Comparison of ENCODE assay signal across 20 cellular contexts in the genomic region with DNA sequence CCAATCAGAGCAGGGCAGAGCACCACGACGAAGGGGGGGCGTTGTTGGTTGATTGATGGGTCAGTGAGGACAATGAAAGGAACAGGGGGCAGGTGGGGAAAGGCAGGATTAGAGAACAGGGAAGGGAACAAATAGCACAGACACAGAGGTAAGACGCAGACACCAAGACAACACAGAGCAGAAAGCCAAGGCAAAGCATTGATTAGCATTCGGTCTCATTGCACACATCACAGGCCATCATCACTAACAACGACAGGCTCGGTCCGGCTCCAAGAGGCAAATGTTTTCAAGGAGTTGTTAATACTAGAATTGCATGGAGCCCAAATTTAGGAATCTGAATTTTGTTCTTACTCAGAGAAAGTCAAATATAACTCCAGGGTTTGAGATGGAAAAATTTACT. TPM values are rescaled to one million over a fixed set of nuclear protein-coding genes. Genes with fewer than 3 reads are reported as not detected.
DNase-seq lines count a peak whose midpoint lies in the region; ATAC-seq and TF ChIP-seq lines count a peak whose summit lies in the region.
"Had no signal": no experiment of that assay in that cellular context is flagged by ENCODE, and none has a peak within 500 bp of the region (broad histone marks: within the 10 kb centered on the region; RNA-seq: fewer than 3 reads in every experiment).

No MANE protein-coding gene starts in this region.

- H3K9me3 ChIP-seq in T-helper 17 cell (ENCODE audit: control insufficient read depth, low read length, poor library complexity, severe bottlenecking): no peaks in the 10 kb centered on the region
- no peaks in the 10 kb centered on the region for H3K9me3 ChIP-seq in ectodermal cell (ENCODE audit: control insufficient read depth, low read length)
- H3K9me3 ChIP-seq: SJSA1 had no signal

- peak overlapping the region; percentile 68 for H3K27ac Mint-ChIP-seq in activated naive CD4-positive, alpha-beta T cell treated with anti-CD3 and anti-CD28 coated beads, Interleukin-2, amount 50 U/mL, for 24 hours
- H3K27ac Mint-ChIP-seq in activated naive CD4-positive, alpha-beta T cell treated with anti-CD3 and anti-CD28 coated beads, Interleukin-2, amount 10 ng/mL, durations not matched to agents 7 days and 5 days: no peak overlapping the region
- H3K27ac Mint-ChIP-seq in T-helper 17 cell (peak overlapping the region; percentile 68), progenitor cell of endocrine pancreas (peak overlapping the region; percentile 77)
- H3K27ac Mint-ChIP-seq: HFFc6 had no signal

- H3K36me3 ChIP-seq in ectodermal cell (ENCODE audit: control insufficient read depth, insufficient read depth, low read length): peaks cover 25% of the 10 kb centered on the region

- TF ChIP-seq CTCF in progenitor cell of endocrine pancreas (IDR thresholded peaks at IDR 0.05; ENCODE audit: unreplicated experiment): no peak

- no peak for DNase-seq in activated naive CD4-positive, alpha-beta T cell treated with anti-CD3 and anti-CD28 coated beads, Interleukin-2, amount 10 ng/mL, durations not matched to agents 7 days and 5 days
- no peak for DNase-seq in T-helper 17 cell
- DNase-seq in progenitor cell of endocrine pancreas (ENCODE audit: low spot score, unreplicated experiment): no peak
- no peak for DNase-seq in SIG-M5 treated with dmso at 0.1 percent for 504 hours (lab: John Stamatoyannopoulos, UW; ENCODE audit: unreplicated experiment)
- DNase-seq in NCI-H128 (lab: John Stamatoyannopoulos, UW; ENCODE audit: unreplicated experiment): no peak
- DNase-seq: DMS79, H7, HFFc6, IMR-90, NCI-H1105, NCI-H1694, NCI-H2081 treated with DMSO at 0.1 percent for 48 hours, NCI-H2171 treated with DMSO at 0.1 percent for 48 hours, NCI-H524 treated with DMSO at 0.1 percent for 48 hours, NCI-H82 had no signal

- H3K9me3 Mint-ChIP-seq in activated naive CD4-positive, alpha-beta T cell treated with anti-CD3 and anti-CD28 coated beads, Interleukin-2, amount 50 U/mL, for 24 hours: no peaks in the 10 kb centered on the region
- H3K9me3 Mint-ChIP-seq in activated naive CD4-positive, alpha-beta T cell treated with anti-CD3 and anti-CD28 coated beads, Interleukin-2, amount 10 ng/mL, durations not matched to agents 7 days and 5 days: no peaks in the 10 kb centered on the region
- H3K9me3 Mint-ChIP-seq in progenitor cell of endocrine pancreas (ENCODE audit: low read depth): no peaks in the 10 kb centered on the region
- H3K9me3 Mint-ChIP-seq: HFFc6 had no signal

- no peak for ATAC-seq in T-helper 17 cell
- no peak for ATAC-seq in HG02798 (IDR thresholded peaks at IDR 0.05; ENCODE audit: poor library complexity, unreplicated experiment)

- no peak overlapping the region for H3K4me3 ChIP-seq in ectodermal cell (ENCODE audit: insufficient read depth, low read depth, low read length)
- H3K4me3 ChIP-seq: SJSA1 had no signal

- peak overlapping the region; percentile 44 for H3K27ac ChIP-seq in ectodermal cell (ENCODE audit: insufficient read depth, low read depth, low read length, poor library complexity, severe bottlenecking)
- H3K27ac ChIP-seq: C4-2B, SJSA1 had no signal

- no peaks in the 10 kb centered on the region for H3K4me1 ChIP-seq in ectodermal cell (ENCODE audit: control insufficient read depth, insufficient read depth, low read length)

- H3K4me3 Mint-ChIP-seq in activated naive CD4-positive, alpha-beta T cell treated with anti-CD3 and anti-CD28 coated beads, Interleukin-2, amount 50 U/mL, for 24 hours: no peak overlapping the region
- H3K4me3 Mint-ChIP-seq in activated naive CD4-positive, alpha-beta T cell treated with anti-CD3 and anti-CD28 coated beads, Interleukin-2, amount 10 ng/mL, durations not matched to agents 7 days and 5 days: no peak overlapping the region
- H3K4me3 Mint-ChIP-seq in T-helper 17 cell (no peak overlapping the region), progenitor cell of endocrine pancreas (ENCODE audit: low read depth) (no peak overlapping the region)
- H3K4me3 Mint-ChIP-seq: HFFc6 had no signal

- H3K36me3 Mint-ChIP-seq in activated naive CD4-positive, alpha-beta T cell treated with anti-CD3 and anti-CD28 coated beads, Interleukin-2, amount 50 U/mL, for 24 hours: peaks cover 16% of the 10 kb centered on the region
- peaks cover 54% of the 10 kb centered on the region for H3K36me3 Mint-ChIP-seq in activated naive CD4-positive, alpha-beta T cell treated with anti-CD3 and anti-CD28 coated beads, Interleukin-2, amount 10 ng/mL, durations not matched to agents 7 days and 5 days
- H3K36me3 Mint-ChIP-seq in T-helper 17 cell (ENCODE audit: low read depth): peaks cover 10% of the 10 kb centered on the region
- H3K36me3 Mint-ChIP-seq in progenitor cell of endocrine pancreas (ENCODE audit: insufficient read depth): peaks cover 43% of the 10 kb centered on the region

- CTCF ChIA-PET in activated naive CD4-positive, alpha-beta T cell treated with anti-CD3 and anti-CD28 coated beads, Interleukin-2, amount 10 ng/mL, durations not matched to agents 7 days and 5 days (lab: Charles Lee): interaction anchor here (0.6 kb wide), 1 partner anchor 452 kb away, joined by 3 read pairs; no protein-coding TSS in a partner anchor

- H3K27me3 Mint-ChIP-seq in activated naive CD4-positive, alpha-beta T cell treated with anti-CD3 and anti-CD28 coated beads, Interleukin-2, amount 50 U/mL, for 24 hours: no peaks in the 10 kb centered on the region
- H3K27me3 Mint-ChIP-seq in activated naive CD4-positive, alpha-beta T cell treated with anti-CD3 and anti-CD28 coated beads, Interleukin-2, amount 10 ng/mL, durations not matched to agents 7 days and 5 days: no peaks in the 10 kb centered on the region
- H3K27me3 Mint-ChIP-seq in T-helper 17 cell (no peaks in the 10 kb centered on the region), progenitor cell of endocrine pancreas (no peaks in the 10 kb centered on the region)

- no peaks in the 10 kb centered on the region for H3K27me3 ChIP-seq in ectodermal cell (ENCODE audit: control insufficient read depth, insufficient read depth, low read length, poor library complexity, severe bottlenecking)
- H3K27me3 ChIP-seq: SJSA1 had no signal

- H3K4me1 Mint-ChIP-seq in activated naive CD4-positive, alpha-beta T cell treated with anti-CD3 and anti-CD28 coated beads, Interleukin-2, amount 50 U/mL, for 24 hours: peaks cover 14% of the 10 kb centered on the region
- peaks cover 10% of the 10 kb centered on the region for H3K4me1 Mint-ChIP-seq in activated naive CD4-positive, alpha-beta T cell treated with anti-CD3 and anti-CD28 coated beads, Interleukin-2, amount 10 ng/mL, durations not matched to agents 7 days and 5 days
- H3K4me1 Mint-ChIP-seq in T-helper 17 cell: peaks cover 20% of the 10 kb centered on the region
- peaks cover 8% of the 10 kb centered on the region for H3K4me1 Mint-ChIP-seq in progenitor cell of endocrine pancreas (ENCODE audit: low read depth)

- 94 to 98% methylated on average over 8 of the region's 8 CpGs for WGBS in ectodermal cell, 2 experiments

RNA-seq across cellular contexts. Expression of a gene that starts 34.6 kb away (rescaled TPM):
- 10 to 100 TPM; 77.2 to 80.4 TPM for total RNA-seq in T-helper 17 cell
- polyA plus RNA-seq in ectodermal cell (2013, experiment 1 of 4): 151 TPM
- 136 TPM for polyA plus RNA-seq in ectodermal cell (2013, experiment 2 of 4)
- 121 TPM for polyA plus RNA-seq in ectodermal cell (2013, experiment 3 of 4)
- polyA plus RNA-seq in ectodermal cell (2013, experiment 4 of 4): 123 TPM
- total RNA-seq in progenitor cell of endocrine pancreas: 212 and 216 TPM in 2 replicates
